8 cellular contexts compared by ENCODE assay signal in genomic region chr4:38338939-38339338, GRCh38.
A peak's percentile ranks its signal among the peaks of the same experiment; 100 is the strongest.
DNase-seq lines count a peak whose midpoint lies in the region; ATAC-seq, FAIRE-seq and TF ChIP-seq lines count a peak whose summit lies in the region.
"Not testable (repeated sequence)": the region's sequence is repeated elsewhere in the genome, so short reads cannot be mapped to it uniquely, and the experiment has no call there.

No MANE protein-coding gene starts in this region.

- TF ChIP-seq POLR2A in HCT116 (IDR thresholded peaks at IDR 0.05; ENCODE audit: borderline replicate concordance, extremely low read depth, insufficient read depth, insufficient read length); GM12878 (IDR thresholded peaks at IDR 0.05; ENCODE audit: low read depth, low read length); K562 (conservative IDR thresholded peaks at IDR 0.05): not testable (repeated sequence)

- not testable (repeated sequence) for H3K9ac ChIP-seq in HCT116 (ENCODE audit: low read length); GM12878 (ENCODE audit: control insufficient read depth, insufficient read depth, low read length); K562 (ENCODE audit: insufficient read depth in 1 of 2, low read depth in 2 of 2, low read length in 2 of 2)

- peaks cover 23 to 28% of the 10 kb centered on the region in 2 donors for H3K4me1 Mint-ChIP-seq in natural killer cell treated with Interleukin-12 subunit alpha and Interleukin-12 subunit beta and Interleukin-15 and Interleukin-18, amount 100 ng/mL, for 72 hours (ENCODE audit: low read depth in 2 of 2)

- H3K36me3 ChIP-seq in HCT116 (ENCODE audit: control insufficient read depth in 1 of 2, insufficient read depth in 2 of 2, low read length in 2 of 2); HEK293 (ENCODE audit: control insufficient read depth in 2 of 2, insufficient read depth in 1 of 2, low read length in 2 of 2); GM12878 (ENCODE audit: control insufficient read depth in 2 of 2, insufficient read depth in 2 of 2, low read length in 1 of 2); K562 (ENCODE audit: control insufficient read depth, insufficient read depth, low read length): not testable (repeated sequence)

- not testable (repeated sequence) for H3K4me3 Mint-ChIP-seq in natural killer cell treated with Interleukin-12 subunit alpha and Interleukin-12 subunit beta and Interleukin-15 and Interleukin-18, amount 100 ng/mL, for 72 hours

- H3K4me3 ChIP-seq in HCT116 (replicated peaks in 1 of 2; ENCODE audit: low read depth in 1 of 2, low read length in 2 of 2); HEK293 (ENCODE audit: low read depth, low read length); GM12878; K562; epithelial cell of esophagus (ENCODE audit: low read length): not testable (repeated sequence)

- H3K27ac ChIP-seq in HCT116 (ENCODE audit: low read depth, low read length); HEK293 (ENCODE audit: extremely low read depth, low read depth, low read length); GM12878 (ENCODE audit: control insufficient read depth, insufficient read depth); K562 (ENCODE audit: extremely low read depth, low read depth, low read length): not testable (repeated sequence)

- not testable (repeated sequence) for TF ChIP-seq RAD21 in HCT116 (IDR thresholded peaks at IDR 0.05; ENCODE audit: low read depth); GM12878 (IDR thresholded peaks at IDR 0.05; ENCODE audit: insufficient read depth, low read depth, low read length); K562 (CRISPR knock-in tag; conservative IDR thresholded peaks at IDR 0.05 in 1 of 2, IDR thresholded peaks at IDR 0.05 in 1 of 2)

- H3K9me2 ChIP-seq in HCT116 (ENCODE audit: insufficient read depth): not testable (repeated sequence)

- peaks cover 13% of the 10 kb centered on the region for H3K9me3 Mint-ChIP-seq in natural killer cell treated with Interleukin-12 subunit alpha and Interleukin-12 subunit beta and Interleukin-15 and Interleukin-18, amount 100 ng/mL, for 72 hours

- H3K27me3 ChIP-seq in HCT116 (ENCODE audit: insufficient read depth, low read length); GM12878 (replicated peaks in 1 of 2; ENCODE audit: control insufficient read depth in 2 of 2, insufficient read depth in 2 of 2, low read length in 1 of 2); K562 (ENCODE audit: control insufficient read depth in 2 of 2, insufficient read depth in 2 of 2, low read length in 2 of 2): not testable (repeated sequence)

- not testable (repeated sequence) for FAIRE-seq in GM12878 (lab: Jason Lieb, UNC); K562 (lab: Jason Lieb, UNC)

- peaks cover 0 to 11% of the 10 kb centered on the region in 2 experiments; a peak in 3 of 4 replicates for H3K9me3 ChIP-seq in HCT116 (ENCODE audit: control insufficient read depth in 1 of 2, insufficient read depth in 1 of 2, low read depth in 1 of 2, low read length in 2 of 2)
- not testable (repeated sequence) for H3K9me3 ChIP-seq in HEK293 (ENCODE audit: control insufficient read depth, insufficient read depth, low read depth, low read length); GM12878 (replicated peaks; ENCODE audit: control insufficient read depth, insufficient read depth, low read length); K562 (replicated peaks; ENCODE audit: control insufficient read depth, insufficient read depth, low read depth, low read length)

- peak; percentile 32 for DNase-seq in DMS53 (lab: John Stamatoyannopoulos, UW)
- DNase-seq in HCT116 (ENCODE audit: low read depth, low spot score); GM12878 (ENCODE audit: low read depth, low spot score); K562 (ENCODE audit: extremely low read depth in 1 of 4, low spot score in 3 of 4); natural killer cell treated with Interleukin-12 subunit alpha and Interleukin-12 subunit beta and Interleukin-15 and Interleukin-18, amount 100 ng/mL, for 72 hours (ENCODE audit: low spot score): not testable (repeated sequence)
- peak; percentile 6 for DNase-seq in OCI-M1 (lab: John Stamatoyannopoulos, UW)
- peak; percentile 24 for DNase-seq in epithelial cell of esophagus (ENCODE audit: low read depth)

- not testable (repeated sequence) for H3K79me2 ChIP-seq in HCT116 (ENCODE audit: insufficient read depth, low read length); GM12878 (ENCODE audit: control insufficient read depth, insufficient read depth, low read length); K562 (ENCODE audit: control insufficient read depth, insufficient read depth, low read length)

- ATAC-seq in HCT116; GM12878; K562; natural killer cell treated with Interleukin-12 subunit alpha and Interleukin-12 subunit beta and Interleukin-15 and Interleukin-18, amount 100 ng/mL, for 72 hours: not testable (repeated sequence)

- H3K4me1 ChIP-seq in HCT116 (ENCODE audit: control insufficient read depth in 1 of 2, insufficient read depth in 2 of 2, low read length in 2 of 2); HEK293 (ENCODE audit: control insufficient read depth, insufficient read depth, low read length); K562 (replicated peaks in 1 of 2; ENCODE audit: control insufficient read depth in 2 of 2, insufficient read depth in 2 of 2, low read length in 2 of 2): not testable (repeated sequence)
- H3K4me1 ChIP-seq in GM12878 (ENCODE audit: control insufficient read depth, insufficient read depth, low read length): peaks cover 14% of the 10 kb centered on the region

- TF ChIP-seq EP300 in GM12878 (IDR thresholded peaks at IDR 0.05; ENCODE audit: borderline replicate concordance in 1 of 2, control insufficient read depth in 1 of 2, low read depth in 2 of 2, low read length in 2 of 2); K562 (IDR thresholded peaks at IDR 0.05; ENCODE audit: low read length): not testable (repeated sequence)

- in situ Hi-C loops in GM12878 (cut with MboI); K562 (cut with MboI): not testable (repeated sequence)

- POLR2A ChIA-PET in HCT116 (lab: Charles Lee); HEK293 (lab: Yijun Ruan, JAX); GM12878 (lab: Charles Lee); K562 (lab: Yijun Ruan, JAX): not testable (repeated sequence)

- peaks cover 24% of the 10 kb centered on the region for H3K36me3 Mint-ChIP-seq in natural killer cell treated with Interleukin-12 subunit alpha and Interleukin-12 subunit beta and Interleukin-15 and Interleukin-18, amount 100 ng/mL, for 72 hours

- WGBS in GM12878 (ENCODE audit: insufficient coverage, insufficient replicate concordance, low lambda C conversion rate, missing lambda C conversion rate): 47% methylated on average over 1 of the region's 1 CpG
- 8% methylated on average over 1 of the region's 1 CpG for WGBS in K562 (ENCODE audit: insufficient coverage, low coverage, missing lambda C conversion rate)

- not testable (repeated sequence) for H3K9me1 ChIP-seq in K562 (ENCODE audit: control insufficient read depth, insufficient read depth, low read length)

- not testable (repeated sequence) for TF ChIP-seq CTCF in HCT116 (IDR thresholded peaks at IDR 0.05 in 2 of 3, conservative IDR thresholded peaks at IDR 0.05 in 1 of 3; ENCODE audit: borderline replicate concordance in 1 of 3, insufficient read depth in 1 of 3, low read depth in 2 of 3, low read length in 2 of 3); HEK293 (tag by site-specific recombination; IDR thresholded peaks at IDR 0.05); GM12878 (IDR thresholded peaks at IDR 0.05 in 2 of 3, conservative IDR thresholded peaks at IDR 0.05 in 1 of 3; ENCODE audit: control insufficient read depth in 2 of 3, extremely low read depth in 1 of 3, insufficient read depth in 1 of 3, low read depth in 3 of 3, low read length in 3 of 3); K562 (IDR thresholded peaks at IDR 0.05 in 2 of 3, conservative IDR thresholded peaks at IDR 0.05 in 1 of 3; ENCODE audit: insufficient read depth in 2 of 3, low read depth in 1 of 3, low read length in 3 of 3); epithelial cell of esophagus (IDR thresholded peaks at IDR 0.05; ENCODE audit: insufficient read depth, low read depth, low read length, missing control alignments)

- CTCF ChIA-PET in HCT116 (lab: Charles Lee); HEK293 (lab: Yijun Ruan, JAX); GM12878 (lab: Yijun Ruan, JAX); K562 (lab: Yijun Ruan, JAX; ENCODE audit: low intra/inter-chr PET ratio): not testable (repeated sequence)

- H4K20me1 ChIP-seq in HCT116 (ENCODE audit: insufficient read depth); GM12878 (ENCODE audit: control insufficient read depth, insufficient read depth); K562 (replicated peaks; ENCODE audit: control insufficient read depth, insufficient read depth, low read length): not testable (repeated sequence)

- not testable (repeated sequence) for H2AFZ ChIP-seq in HCT116 (ENCODE audit: low read depth, low read length, poor library complexity, severe bottlenecking); GM12878 (ENCODE audit: control insufficient read depth, low read depth, low read length); K562 (ENCODE audit: low read depth, low read length)

- H3K4me2 ChIP-seq in HCT116 (ENCODE audit: low read length); GM12878 (ENCODE audit: control insufficient read depth, insufficient read depth); K562 (ENCODE audit: insufficient read depth, low read length): not testable (repeated sequence)

- BruUV-seq in HCT116 (replicated peaks; lab: Mats Ljungman, UMichigan); GM12878 (replicated peaks; lab: Mats Ljungman, UMichigan); K562 (replicated peaks; lab: Mats Ljungman, UMichigan): not testable (repeated sequence)

- not testable (repeated sequence) for H3K27me3 Mint-ChIP-seq in natural killer cell treated with Interleukin-12 subunit alpha and Interleukin-12 subunit beta and Interleukin-15 and Interleukin-18, amount 100 ng/mL, for 72 hours

- SMC1A ChIA-PET in GM12878 (lab: Charles Lee; ENCODE audit: uncharacterized antibody, unreplicated experiment): not testable (repeated sequence)

- intact Hi-C loops in HCT116 (cut with micrococcal nuclease); GM12878 (cut with micrococcal nuclease; ENCODE audit: unreplicated experiment); K562 (cut with micrococcal nuclease): not testable (repeated sequence)

- RAD21 ChIA-PET in HCT116 (lab: Charles Lee; ENCODE audit: low non-redundant PET in 1 of 2, low total read pairs in 2 of 2, uncharacterized antibody in 2 of 2, unreplicated experiment in 2 of 2); GM12878 (lab: Charles Lee; ENCODE audit: unreplicated experiment): not testable (repeated sequence)

- peak overlapping the region; percentile 38 to 73 for H3K27ac Mint-ChIP-seq in natural killer cell treated with Interleukin-12 subunit alpha and Interleukin-12 subunit beta and Interleukin-15 and Interleukin-18, amount 100 ng/mL, for 72 hours
